Comparison of ENCODE assay signal across 8 cellular contexts in genomic region chr15:41934843-41935242, GRCh38. TPM values are rescaled to one million over a fixed set of nuclear protein-coding genes. Genes with fewer than 3 reads are reported as not detected.
DNase-seq lines count a peak whose midpoint lies in the region; ATAC-seq and TF ChIP-seq lines count a peak whose summit lies in the region.

No MANE protein-coding gene starts in this region.

- peak; percentile 6 for TF ChIP-seq POLR2A in GM19193 (IDR thresholded peaks at IDR 0.05; ENCODE audit: extremely low read depth, insufficient read depth, insufficient read length)
- TF ChIP-seq POLR2A in upper lobe of left lung (IDR thresholded peaks at IDR 0.05), result no peak

- peak overlapping the region; percentile 26 for H3K27ac Mint-ChIP-seq in nephron progenitor cell

- H3K4me3 ChIP-seq in ascending aorta (no peak overlapping the region), upper lobe of left lung (no peak overlapping the region)

- peak overlapping the region; percentile 59 to 72 for H3K27ac ChIP-seq in ascending aorta
- H3K27ac ChIP-seq in upper lobe of left lung, result peak overlapping the region; percentile 62 to 79 (median 71)
- no peak overlapping the region for H3K27ac ChIP-seq in substantia nigra (ENCODE audit: low read depth, low read length, poor library complexity, severe bottlenecking)

- H3K9me3 Mint-ChIP-seq in nephron progenitor cell, result no peaks in the 10 kb centered on the region

- H3K36me3 Mint-ChIP-seq in nephron progenitor cell (ENCODE audit: low read depth), result no peaks in the 10 kb centered on the region

- H3K4me1 Mint-ChIP-seq in nephron progenitor cell, result peaks cover 41% of the 10 kb centered on the region

- WGBS in upper lobe of left lung, 2 donors, result 37 to 49% methylated on average over 4 of the region's 4 CpGs

- ATAC-seq in upper lobe of left lung (ENCODE audit: low FRiP score in 2 of 2), result peak in 1 of 2 donors; percentile 55
- no peak for ATAC-seq in HG02678 (IDR thresholded peaks at IDR 0.05; ENCODE audit: unreplicated experiment)

- no peaks in the 10 kb centered on the region for H3K27me3 Mint-ChIP-seq in nephron progenitor cell (ENCODE audit: low read depth, poor library complexity)

- TF ChIP-seq CTCF in ascending aorta (IDR thresholded peaks at IDR 0.05) (no peak), nephron progenitor cell (IDR thresholded peaks at IDR 0.05) (no peak), upper lobe of left lung (IDR thresholded peaks at IDR 0.05) (no peak)

- DNase-seq in T-helper 22 cell (ENCODE audit: low read depth) (peak; percentile 77), ascending aorta (ENCODE audit: low spot score in 2 of 2) (no peak), nephron progenitor cell (no peak), upper lobe of left lung (peak in 1 of 2 donors; percentile 62), substantia nigra (lab: John Stamatoyannopoulos, UW) (no peak), NCI-H510A treated with DMSO at 0.1 percent for 48 hours (lab: John Stamatoyannopoulos, UW) (no peak)

- TF ChIP-seq EP300 in upper lobe of left lung (IDR thresholded peaks at IDR 0.05), result peak in 2 of 4 donors; percentile 11 to 23

- H3K36me3 ChIP-seq in ascending aorta (peaks cover 5 to 8% of the 10 kb centered on the region in 2 donors), upper lobe of left lung (peaks cover 0 to 2% (median 0%) of the 10 kb centered on the region in 4 donors)

- H3K4me1 ChIP-seq in ascending aorta, result peaks cover 27 to 50% of the 10 kb centered on the region in 2 donors
- H3K4me1 ChIP-seq in upper lobe of left lung, result peaks cover 51 to 71% (median 59%) of the 10 kb centered on the region in 4 donors

- H3K4me3 Mint-ChIP-seq in nephron progenitor cell, result no peak overlapping the region

- no peaks in the 10 kb centered on the region for H3K27me3 ChIP-seq in ascending aorta
- H3K27me3 ChIP-seq in upper lobe of left lung, result no peaks in the 10 kb centered on the region

- intact Hi-C loops in ascending aorta (cut with DNase I), result no loop called here

- H3K9me3 ChIP-seq in ascending aorta, result no peaks in the 10 kb centered on the region
- H3K9me3 ChIP-seq in upper lobe of left lung, result no peaks in the 10 kb centered on the region

RNA-seq across cellular contexts. Expression of gene EHD4, which starts 37.5 kb away (rescaled TPM):
- total RNA-seq in ascending aorta, result 70.4 TPM
- 10 to 100 TPM; 23.0 to 46.4 (median 31.5) TPM for total RNA-seq in upper lobe of left lung

RNA-seq across cellular contexts. Expression of gene SPTBN5, which starts 41.0 kb away (rescaled TPM):
- total RNA-seq in ascending aorta, result 1.5 TPM
- 1 to 10 TPM in 3 of 6 donors, under 1 TPM in 3; 0.20 to 9.4 (median 2.0) TPM for total RNA-seq in upper lobe of left lung
